In genomic region chr4:148171596-148171995, GRCh38 we compare ENCODE assay signal across 14 cellular contexts.
DNase-seq lines count a peak whose midpoint lies in the region; ATAC-seq and TF ChIP-seq lines count a peak whose summit lies in the region.
"Had no signal": no experiment of that assay in that cellular context is flagged by ENCODE, and none has a peak within 500 bp of the region (broad histone marks: within the 10 kb centered on the region; RNA-seq: fewer than 3 reads in every experiment).

No MANE protein-coding gene starts in this region.

- no peaks in the 10 kb centered on the region for H3K27me3 Mint-ChIP-seq in CD8-positive, alpha-beta T cell (ENCODE audit: low read depth)
- H3K27me3 Mint-ChIP-seq in activated CD8-positive, alpha-beta T cell treated with anti-CD3 and anti-CD28 coated beads, Interleukin-2, amount 10 ng/mL, durations not matched to agents 7 days and 5 days (ENCODE audit: low read depth), result no peaks in the 10 kb centered on the region

- H3K27ac ChIP-seq in A673 (ENCODE audit: low read depth, low read length, poor library complexity, severe bottlenecking) (no peak overlapping the region), colonic mucosa (peak overlapping the region; percentile 72), mucosa of rectum (ENCODE audit: low read depth in 2 of 2, low read length in 2 of 2) (peak overlapping the region; percentile 69 to 74), esophagus squamous epithelium (no peak overlapping the region)
- H3K27ac ChIP-seq in CD8-positive, alpha-beta T cell (ENCODE audit: low read depth, low read length), result no peak overlapping the region

- H3K4me3 ChIP-seq in A673 (ENCODE audit: low read depth, low read length, poor library complexity, severe bottlenecking) (no peak overlapping the region), colonic mucosa (no peak overlapping the region), mucosa of rectum (ENCODE audit: low read length in 2 of 2) (peak overlapping the region in 1 of 2 donors; percentile 27), esophagus squamous epithelium (no peak overlapping the region)
- H3K4me3 ChIP-seq in CD8-positive, alpha-beta T cell (ENCODE audit: low read depth, low read length), result no peak overlapping the region
- H3K4me3 ChIP-seq: MG63 had no signal

- 69 to 86% methylated on average over 2 to 3 of the region's 3 CpGs for WGBS in esophagus squamous epithelium, 2 donors

- no peaks in the 10 kb centered on the region for H3K4me1 ChIP-seq in A673 (ENCODE audit: insufficient read depth, low read length, poor library complexity, severe bottlenecking)
- peaks cover 5% of the 10 kb centered on the region for H3K4me1 ChIP-seq in CD8-positive, alpha-beta T cell (ENCODE audit: insufficient read depth, low read length)
- H3K4me1 ChIP-seq in colonic mucosa, result no peaks in the 10 kb centered on the region
- peaks cover 7 to 36% of the 10 kb centered on the region in 2 donors for H3K4me1 ChIP-seq in mucosa of rectum (ENCODE audit: control insufficient read depth in 2 of 2, insufficient read depth in 2 of 2, low read length in 2 of 2)
- H3K4me1 ChIP-seq in esophagus squamous epithelium, result peaks cover 0 to 13% (median 0%) of the 10 kb centered on the region in 3 donors

- CTCF ChIA-PET in A673 (lab: Charles Lee), result no interaction called here
- CTCF ChIA-PET in CD8-positive, alpha-beta T cell (lab: Charles Lee), result no interaction called here
- CTCF ChIA-PET in activated CD8-positive, alpha-beta T cell treated with anti-CD3 and anti-CD28 coated beads, Interleukin-2, amount 10 ng/mL, durations not matched to agents 7 days and 5 days (lab: Charles Lee), result interaction anchor here (1.8 kb wide), 1 partner anchor 12 kb away, joined by 4 read pairs; no protein-coding TSS in a partner anchor

- peak overlapping the region in 1 of 2 donors; percentile 15 for H3K9ac ChIP-seq in colonic mucosa (ENCODE audit: low read depth in 2 of 2, low read length in 2 of 2)
- no peak overlapping the region for H3K9ac ChIP-seq in mucosa of rectum (ENCODE audit: low read depth in 1 of 2, low read length in 2 of 2)
- H3K9ac ChIP-seq: SK-N-SH had no signal

- H3K4me3 Mint-ChIP-seq in CD8-positive, alpha-beta T cell, result no peak overlapping the region
- no peak overlapping the region for H3K4me3 Mint-ChIP-seq in activated CD8-positive, alpha-beta T cell treated with anti-CD3 and anti-CD28 coated beads, Interleukin-2, amount 10 ng/mL, durations not matched to agents 7 days and 5 days
- H3K4me3 Mint-ChIP-seq: H9 had no signal

- BruUV-seq in A673 (replicated peaks; lab: Mats Ljungman, UMichigan), result no TSS peak

- POLR2A ChIA-PET in A673 (lab: Charles Lee; ENCODE audit: low non-redundant PET), result no interaction called here
- POLR2A ChIA-PET in CD8-positive, alpha-beta T cell (lab: Charles Lee), result no interaction called here
- POLR2A ChIA-PET in activated CD8-positive, alpha-beta T cell treated with anti-CD3 and anti-CD28 coated beads, Interleukin-2, amount 10 ng/mL, durations not matched to agents 7 days and 5 days (lab: Charles Lee), result interaction anchor here (1.8 kb wide), 1 partner anchor 271 kb away, joined by 4 read pairs; the partner anchor contains the start of gene NR3C2

- DNase-seq in A673 (ENCODE audit: low spot score), result no peak
- no peak for DNase-seq in CD8-positive, alpha-beta T cell
- DNase-seq in colonic mucosa, result no peak
- DNase-seq in DMS79 (lab: John Stamatoyannopoulos, UW), result no peak
- no peak for DNase-seq in activated CD8-positive, alpha-beta T cell treated with anti-CD3 and anti-CD28 coated beads, Interleukin-2, amount 10 ng/mL, durations not matched to agents 7 days and 5 days
- no peak for DNase-seq in esophagus squamous epithelium (lab: John Stamatoyannopoulos, UW)
- DNase-seq: DMS79 treated with DMSO at 0.1 percent for 48 hours, H9, MG63, NCI-H1092, NCI-H446, SK-N-SH had no signal

- intact Hi-C loops in A673 (cut with micrococcal nuclease; ENCODE audit: unreplicated experiment) (no loop called here), colonic mucosa (cut with DNase I) (no loop called here), esophagus squamous epithelium (cut with DNase I) (no loop called here)
- intact Hi-C loops in CD8-positive, alpha-beta T cell (cut with DNase I, micrococcal nuclease), result loop anchor here in 1 of 2 experiments (10.0 kb wide), 1 partner anchor 127 kb away; no protein-coding TSS in a partner anchor

- TF ChIP-seq CTCF in A673 (conservative IDR thresholded peaks at IDR 0.05; ENCODE audit: low read depth, low read length) (0 out of 2 replicates have a peak, but pooled peaks have one; percentile 13), colonic mucosa (IDR thresholded peaks at IDR 0.05) (no peak), esophagus squamous epithelium (IDR thresholded peaks at IDR 0.05) (no peak)
- no peak for TF ChIP-seq CTCF in CD8-positive, alpha-beta T cell (IDR thresholded peaks at IDR 0.05)

- no peaks in the 10 kb centered on the region for H3K36me3 ChIP-seq in A673 (ENCODE audit: insufficient read depth, low read length, poor library complexity, severe bottlenecking)
- H3K36me3 ChIP-seq in CD8-positive, alpha-beta T cell (ENCODE audit: insufficient read depth, low read length), result no peaks in the 10 kb centered on the region
- H3K36me3 ChIP-seq in colonic mucosa, result no peaks in the 10 kb centered on the region
- peaks cover 0 to 5% of the 10 kb centered on the region in 2 donors for H3K36me3 ChIP-seq in mucosa of rectum (ENCODE audit: control insufficient read depth in 2 of 2, insufficient read depth in 2 of 2, low read length in 2 of 2)
- H3K36me3 ChIP-seq in esophagus squamous epithelium, result no peaks in the 10 kb centered on the region
- H3K36me3 ChIP-seq: MG63 had no signal

- peak overlapping the region; percentile 16 for H3K27ac Mint-ChIP-seq in CD8-positive, alpha-beta T cell
- H3K27ac Mint-ChIP-seq in activated CD8-positive, alpha-beta T cell treated with anti-CD3 and anti-CD28 coated beads, Interleukin-2, amount 10 ng/mL, durations not matched to agents 7 days and 5 days, result no peak overlapping the region
- H3K27ac Mint-ChIP-seq: H9 had no signal

- peaks cover 29% of the 10 kb centered on the region for H3K36me3 Mint-ChIP-seq in CD8-positive, alpha-beta T cell
- H3K36me3 Mint-ChIP-seq in activated CD8-positive, alpha-beta T cell treated with anti-CD3 and anti-CD28 coated beads, Interleukin-2, amount 10 ng/mL, durations not matched to agents 7 days and 5 days (ENCODE audit: low read depth), result no peaks in the 10 kb centered on the region

- no peak for TF ChIP-seq POLR2A in esophagus squamous epithelium (IDR thresholded peaks at IDR 0.05)

- H3K9me3 ChIP-seq in A673 (ENCODE audit: low read depth, low read length, poor library complexity, severe bottlenecking), result no peaks in the 10 kb centered on the region
- no peaks in the 10 kb centered on the region for H3K9me3 ChIP-seq in CD8-positive, alpha-beta T cell (ENCODE audit: low read length)
- H3K9me3 ChIP-seq in colonic mucosa, result no peaks in the 10 kb centered on the region
- H3K9me3 ChIP-seq in mucosa of rectum (ENCODE audit: control insufficient read depth in 2 of 2, low read length in 2 of 2), result no peaks in the 10 kb centered on the region
- H3K9me3 ChIP-seq in esophagus squamous epithelium, result no peaks in the 10 kb centered on the region
- H3K9me3 ChIP-seq: MG63, SK-N-SH had no signal

- H3K9me3 Mint-ChIP-seq in CD8-positive, alpha-beta T cell, result peaks cover 4% of the 10 kb centered on the region
- H3K9me3 Mint-ChIP-seq in activated CD8-positive, alpha-beta T cell treated with anti-CD3 and anti-CD28 coated beads, Interleukin-2, amount 10 ng/mL, durations not matched to agents 7 days and 5 days (ENCODE audit: insufficient read depth), result no peaks in the 10 kb centered on the region

- H3K27me3 ChIP-seq in A673 (replicated peaks; ENCODE audit: insufficient read depth, low read depth, low read length, poor library complexity) (no peaks in the 10 kb centered on the region), colonic mucosa (no peaks in the 10 kb centered on the region), mucosa of rectum (ENCODE audit: control insufficient read depth in 2 of 2, insufficient read depth in 2 of 2, low read length in 2 of 2) (no peaks in the 10 kb centered on the region), esophagus squamous epithelium (no peaks in the 10 kb centered on the region)
- no peaks in the 10 kb centered on the region for H3K27me3 ChIP-seq in CD8-positive, alpha-beta T cell (ENCODE audit: insufficient read depth, low read length)
- H3K27me3 ChIP-seq: MG63 had no signal

- peaks cover 25% of the 10 kb centered on the region for H3K4me1 Mint-ChIP-seq in CD8-positive, alpha-beta T cell (ENCODE audit: low read depth)
- H3K4me1 Mint-ChIP-seq in activated CD8-positive, alpha-beta T cell treated with anti-CD3 and anti-CD28 coated beads, Interleukin-2, amount 10 ng/mL, durations not matched to agents 7 days and 5 days (ENCODE audit: low read depth), result peaks cover 9% of the 10 kb centered on the region
- H3K4me1 Mint-ChIP-seq: H9 had no signal

- ATAC-seq in CD8-positive, alpha-beta T cell, result no peak
- no peak for ATAC-seq in activated CD8-positive, alpha-beta T cell treated with anti-CD3 and anti-CD28 coated beads, Interleukin-2, amount 10 ng/mL, durations not matched to agents 7 days and 5 days
- ATAC-seq: Right ventricle myocardium inferior had no signal

Comparison
In these comparisons a context has a peak if more than half of its experiments do, and no peak if none do; other contexts are left out.
1. H3K27ac ChIP-seq: peak in colonic mucosa (single experiment) and mucosa of rectum (2 of 2); none in A673 (single experiment), CD8-positive, alpha-beta T cell (single experiment) and esophagus squamous epithelium (0 of 4).